ENCODE assay signal across 1 cellular context in the genomic region with DNA sequence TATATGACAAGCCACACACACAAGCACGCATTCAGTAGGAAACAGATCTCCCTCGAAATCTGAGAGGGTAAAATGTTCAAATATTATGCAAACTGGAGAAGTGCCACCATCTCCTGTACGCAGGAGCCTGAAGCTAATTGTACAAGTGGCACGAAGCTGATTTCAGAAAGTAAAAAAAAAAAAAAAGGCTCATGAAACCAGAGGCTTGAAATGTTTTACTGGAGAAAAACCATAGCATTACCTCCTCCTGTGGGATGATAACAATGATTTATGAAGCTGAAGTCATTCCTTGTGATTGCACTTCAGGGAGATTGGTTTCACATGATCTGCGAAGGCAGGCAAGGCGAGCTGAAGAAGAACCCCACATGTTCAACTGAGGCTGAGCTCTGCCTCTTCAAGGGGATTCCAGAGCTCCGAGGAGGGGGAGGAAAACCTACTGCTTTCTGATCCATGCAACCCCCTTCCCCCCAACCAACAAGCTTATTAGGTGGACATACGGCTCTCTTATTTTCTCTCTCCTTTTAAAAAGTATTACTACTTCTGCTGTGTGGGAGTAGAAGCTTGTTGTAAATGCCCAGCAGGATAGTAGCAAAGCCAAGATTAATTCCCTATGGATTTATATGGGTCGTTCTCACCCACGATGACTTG.
TF ChIP-seq lines count a peak whose summit lies in the region.

No MANE protein-coding gene starts in this region.

TF ChIP-seq in HEK293, 187 proteins besides CTCF, POLR2A, EP300 and RAD21 (continued from another document and continues in another):
- TF ChIP-seq, protein P1, sequence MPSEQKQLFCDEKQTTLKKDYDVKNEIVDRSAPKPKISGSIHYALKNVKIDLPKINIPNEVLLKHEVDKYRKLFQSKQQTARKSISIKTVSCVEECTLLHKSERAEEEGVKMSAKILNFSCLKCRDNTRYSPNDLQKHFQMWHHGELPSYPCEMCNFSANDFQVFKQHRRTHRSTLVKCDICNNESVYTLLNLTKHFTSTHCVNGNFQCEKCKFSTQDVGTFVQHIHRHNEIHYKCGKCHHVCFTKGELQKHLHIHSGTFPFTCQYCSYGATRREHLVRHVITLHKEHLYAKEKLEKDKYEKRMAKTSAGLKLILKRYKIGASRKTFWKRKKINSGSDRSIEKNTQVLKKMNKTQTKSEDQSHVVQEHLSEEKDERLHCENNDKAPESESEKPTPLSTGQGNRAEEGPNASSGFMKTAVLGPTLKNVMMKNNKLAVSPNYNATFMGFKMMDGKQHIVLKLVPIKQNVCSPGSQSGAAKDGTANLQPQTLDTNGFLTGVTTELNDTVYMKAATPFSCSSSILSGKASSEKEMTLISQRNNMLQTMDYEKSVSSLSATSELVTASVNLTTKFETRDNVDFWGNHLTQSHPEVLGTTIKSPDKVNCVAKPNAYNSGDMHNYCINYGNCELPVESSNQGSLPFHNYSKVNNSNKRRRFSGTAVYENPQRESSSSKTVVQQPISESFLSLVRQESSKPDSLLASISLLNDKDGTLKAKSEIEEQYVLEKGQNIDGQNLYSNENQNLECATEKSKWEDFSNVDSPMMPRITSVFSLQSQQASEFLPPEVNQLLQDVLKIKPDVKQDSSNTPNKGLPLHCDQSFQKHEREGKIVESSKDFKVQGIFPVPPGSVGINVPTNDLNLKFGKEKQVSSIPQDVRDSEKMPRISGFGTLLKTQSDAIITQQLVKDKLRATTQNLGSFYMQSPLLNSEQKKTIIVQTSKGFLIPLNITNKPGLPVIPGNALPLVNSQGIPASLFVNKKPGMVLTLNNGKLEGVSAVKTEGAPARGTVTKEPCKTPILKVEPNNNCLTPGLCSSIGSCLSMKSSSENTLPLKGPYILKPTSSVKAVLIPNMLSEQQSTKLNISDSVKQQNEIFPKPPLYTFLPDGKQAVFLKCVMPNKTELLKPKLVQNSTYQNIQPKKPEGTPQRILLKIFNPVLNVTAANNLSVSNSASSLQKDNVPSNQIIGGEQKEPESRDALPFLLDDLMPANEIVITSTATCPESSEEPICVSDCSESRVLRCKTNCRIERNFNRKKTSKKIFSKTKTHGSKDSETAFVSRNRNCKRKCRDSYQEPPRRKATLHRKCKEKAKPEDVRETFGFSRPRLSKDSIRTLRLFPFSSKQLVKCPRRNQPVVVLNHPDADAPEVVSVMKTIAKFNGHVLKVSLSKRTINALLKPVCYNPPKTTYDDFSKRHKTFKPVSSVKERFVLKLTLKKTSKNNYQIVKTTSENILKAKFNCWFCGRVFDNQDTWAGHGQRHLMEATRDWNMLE (tag by site-specific recombination; conservative IDR thresholded peaks at IDR 0.05; ENCODE audit: low read depth): no peak
- TF ChIP-seq, protein P2, sequence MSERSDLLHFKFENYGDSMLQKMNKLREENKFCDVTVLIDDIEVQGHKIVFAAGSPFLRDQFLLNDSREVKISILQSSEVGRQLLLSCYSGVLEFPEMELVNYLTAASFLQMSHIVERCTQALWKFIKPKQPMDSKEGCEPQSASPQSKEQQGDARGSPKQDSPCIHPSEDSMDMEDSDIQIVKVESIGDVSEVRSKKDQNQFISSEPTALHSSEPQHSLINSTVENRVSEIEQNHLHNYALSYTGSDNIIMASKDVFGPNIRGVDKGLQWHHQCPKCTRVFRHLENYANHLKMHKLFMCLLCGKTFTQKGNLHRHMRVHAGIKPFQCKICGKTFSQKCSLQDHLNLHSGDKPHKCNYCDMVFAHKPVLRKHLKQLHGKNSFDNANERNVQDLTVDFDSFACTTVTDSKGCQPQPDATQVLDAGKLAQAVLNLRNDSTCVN (tag by site-specific recombination; optimal IDR thresholded peaks at IDR 0.05): no peak
- peak; percentile 91 for TF ChIP-seq ZNF629 (tag by site-specific recombination; IDR thresholded peaks at IDR 0.05)
- no peak for TF ChIP-seq ZNF169 (tag by site-specific recombination; IDR thresholded peaks at IDR 0.05)
- peak; percentile 96 for TF ChIP-seq ZBTB17 (tag by site-specific recombination; IDR thresholded peaks at IDR 0.05)
- TF ChIP-seq ZNF677 (tag by site-specific recombination; IDR thresholded peaks at IDR 0.05): no peak
- TF ChIP-seq, protein P3, sequence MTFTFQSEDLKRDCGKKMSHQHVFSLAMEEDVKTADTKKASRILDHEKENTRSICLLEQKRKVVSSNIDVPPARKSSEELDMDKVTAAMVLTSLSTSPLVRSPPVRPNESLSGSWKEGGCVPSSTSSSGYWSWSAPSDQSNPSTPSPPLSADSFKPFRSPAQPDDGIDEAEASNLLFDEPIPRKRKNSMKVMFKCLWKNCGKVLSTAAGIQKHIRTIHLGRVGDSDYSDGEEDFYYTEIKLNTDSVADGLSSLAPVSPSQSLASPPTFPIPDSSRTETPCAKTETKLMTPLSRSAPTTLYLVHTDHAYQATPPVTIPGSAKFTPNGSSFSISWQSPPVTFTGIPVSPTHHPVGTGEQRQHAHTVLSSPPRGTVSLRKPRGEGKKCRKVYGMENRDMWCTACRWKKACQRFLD (tag by site-specific recombination; IDR thresholded peaks at IDR 0.05): no peak
- no peak for TF ChIP-seq ZNF155 (tag by site-specific recombination; IDR thresholded peaks at IDR 0.05)
- TF ChIP-seq GLI2 (tag by site-specific recombination; IDR thresholded peaks at IDR 0.05; ENCODE audit: borderline replicate concordance, low read depth): peak; percentile 70; the same call in 1 of the 2 replicates
- TF ChIP-seq, protein P4, sequence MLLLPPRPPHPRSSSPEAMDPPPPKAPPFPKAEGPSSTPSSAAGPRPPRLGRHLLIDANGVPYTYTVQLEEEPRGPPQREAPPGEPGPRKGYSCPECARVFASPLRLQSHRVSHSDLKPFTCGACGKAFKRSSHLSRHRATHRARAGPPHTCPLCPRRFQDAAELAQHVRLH (tag by site-specific recombination; IDR thresholded peaks at IDR 0.05): peak; percentile 95
- no peak for TF ChIP-seq ZNF514 (tag by site-specific recombination; IDR thresholded peaks at IDR 0.05)
- TF ChIP-seq ZNF600 (tag by site-specific recombination; IDR thresholded peaks at IDR 0.05): peak; percentile 56; the same call in 1 of the 2 replicates
- no peak for TF ChIP-seq ZNF37A (tag by site-specific recombination; IDR thresholded peaks at IDR 0.05)
- TF ChIP-seq ZNF132 (tag by site-specific recombination; IDR thresholded peaks at IDR 0.05; ENCODE audit: borderline replicate concordance): no peak
- TF ChIP-seq, protein P5, sequence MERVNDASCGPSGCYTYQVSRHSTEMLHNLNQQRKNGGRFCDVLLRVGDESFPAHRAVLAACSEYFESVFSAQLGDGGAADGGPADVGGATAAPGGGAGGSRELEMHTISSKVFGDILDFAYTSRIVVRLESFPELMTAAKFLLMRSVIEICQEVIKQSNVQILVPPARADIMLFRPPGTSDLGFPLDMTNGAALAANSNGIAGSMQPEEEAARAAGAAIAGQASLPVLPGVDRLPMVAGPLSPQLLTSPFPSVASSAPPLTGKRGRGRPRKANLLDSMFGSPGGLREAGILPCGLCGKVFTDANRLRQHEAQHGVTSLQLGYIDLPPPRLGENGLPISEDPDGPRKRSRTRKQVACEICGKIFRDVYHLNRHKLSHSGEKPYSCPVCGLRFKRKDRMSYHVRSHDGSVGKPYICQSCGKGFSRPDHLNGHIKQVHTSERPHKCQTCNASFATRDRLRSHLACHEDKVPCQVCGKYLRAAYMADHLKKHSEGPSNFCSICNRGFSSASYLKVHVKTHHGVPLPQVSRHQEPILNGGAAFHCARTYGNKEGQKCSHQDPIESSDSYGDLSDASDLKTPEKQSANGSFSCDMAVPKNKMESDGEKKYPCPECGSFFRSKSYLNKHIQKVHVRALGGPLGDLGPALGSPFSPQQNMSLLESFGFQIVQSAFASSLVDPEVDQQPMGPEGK (tag by site-specific recombination; IDR thresholded peaks at IDR 0.05): peak; percentile 73
- TF ChIP-seq ZNF792 (tag by site-specific recombination; IDR thresholded peaks at IDR 0.05): no peak
- no peak for TF ChIP-seq ZNF830 (tag by site-specific recombination; IDR thresholded peaks at IDR 0.05; ENCODE audit: low read depth)
- TF ChIP-seq ZIC2 (tag by site-specific recombination; IDR thresholded peaks at IDR 0.05): peak; percentile 69
- no peak for TF ChIP-seq PRDM1 (tag by site-specific recombination; IDR thresholded peaks at IDR 0.05)
- peak; percentile 54 for TF ChIP-seq ZNF341 (tag by site-specific recombination; IDR thresholded peaks at IDR 0.05; ENCODE audit: low read depth)
- peak; percentile 42; the same call in 1 of the 2 replicates for TF ChIP-seq ZNF394 (tag by site-specific recombination; IDR thresholded peaks at IDR 0.05; ENCODE audit: borderline replicate concordance)
- no peak for TF ChIP-seq ZNF548 (tag by site-specific recombination; IDR thresholded peaks at IDR 0.05)
- TF ChIP-seq, protein P6, sequence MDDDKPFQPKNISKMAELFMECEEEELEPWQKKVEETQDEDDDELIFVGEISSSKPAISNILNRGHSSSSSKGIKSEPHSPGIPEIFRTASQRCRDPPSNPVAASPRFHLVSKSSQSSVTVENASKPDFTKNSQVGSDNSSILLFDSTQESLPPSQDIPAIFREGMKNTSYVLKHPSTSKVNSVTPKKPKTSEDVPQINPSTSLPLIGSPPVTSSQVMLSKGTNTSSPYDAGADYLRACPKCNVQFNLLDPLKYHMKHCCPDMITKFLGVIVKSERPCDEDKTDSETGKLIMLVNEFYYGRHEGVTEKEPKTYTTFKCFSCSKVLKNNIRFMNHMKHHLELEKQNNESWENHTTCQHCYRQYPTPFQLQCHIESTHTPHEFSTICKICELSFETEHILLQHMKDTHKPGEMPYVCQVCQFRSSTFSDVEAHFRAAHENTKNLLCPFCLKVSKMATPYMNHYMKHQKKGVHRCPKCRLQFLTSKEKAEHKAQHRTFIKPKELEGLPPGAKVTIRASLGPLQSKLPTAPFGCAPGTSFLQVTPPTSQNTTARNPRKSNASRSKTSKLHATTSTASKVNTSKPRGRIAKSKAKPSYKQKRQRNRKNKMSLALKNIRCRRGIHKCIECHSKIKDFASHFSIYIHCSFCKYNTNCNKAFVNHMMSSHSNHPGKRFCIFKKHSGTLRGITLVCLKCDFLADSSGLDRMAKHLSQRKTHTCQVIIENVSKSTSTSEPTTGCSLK (tag by site-specific recombination; IDR thresholded peaks at IDR 0.05): no peak
- TF ChIP-seq YY1 (tag by site-specific recombination; IDR thresholded peaks at IDR 0.05): no peak
- no peak for TF ChIP-seq ZNF146 (tag by site-specific recombination; IDR thresholded peaks at IDR 0.05)
- TF ChIP-seq ZNF239 (tag by site-specific recombination; IDR thresholded peaks at IDR 0.05): no peak
- TF ChIP-seq MZF1 (tag by site-specific recombination; IDR thresholded peaks at IDR 0.05; ENCODE audit: borderline replicate concordance): peak; percentile 90
- 0 out of 2 replicates have a peak, but pooled peaks have one; percentile 48 for TF ChIP-seq ZNF184 (tag by site-specific recombination; IDR thresholded peaks at IDR 0.05)
- no peak for TF ChIP-seq ZFP41 (tag by site-specific recombination; IDR thresholded peaks at IDR 0.05; ENCODE audit: borderline replicate concordance)
- TF ChIP-seq ZNF596 (tag by site-specific recombination; IDR thresholded peaks at IDR 0.05): no peak
- peak; percentile 54 for TF ChIP-seq GLIS2 (tag by site-specific recombination; IDR thresholded peaks at IDR 0.05)
- TF ChIP-seq, protein P7, sequence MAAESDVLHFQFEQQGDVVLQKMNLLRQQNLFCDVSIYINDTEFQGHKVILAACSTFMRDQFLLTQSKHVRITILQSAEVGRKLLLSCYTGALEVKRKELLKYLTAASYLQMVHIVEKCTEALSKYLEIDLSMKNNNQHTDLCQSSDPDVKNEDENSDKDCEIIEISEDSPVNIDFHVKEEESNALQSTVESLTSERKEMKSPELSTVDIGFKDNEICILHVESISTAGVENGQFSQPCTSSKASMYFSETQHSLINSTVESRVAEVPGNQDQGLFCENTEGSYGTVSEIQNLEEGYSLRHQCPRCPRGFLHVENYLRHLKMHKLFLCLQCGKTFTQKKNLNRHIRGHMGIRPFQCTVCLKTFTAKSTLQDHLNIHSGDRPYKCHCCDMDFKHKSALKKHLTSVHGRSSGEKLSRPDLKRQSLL (tag by site-specific recombination; IDR thresholded peaks at IDR 0.05): peak; percentile 50
- TF ChIP-seq ZNF24 (tag by site-specific recombination; IDR thresholded peaks at IDR 0.05): peak; percentile 93
- no peak for TF ChIP-seq ZNF777 (tag by site-specific recombination; IDR thresholded peaks at IDR 0.05; ENCODE audit: borderline replicate concordance)
- TF ChIP-seq, protein P8, sequence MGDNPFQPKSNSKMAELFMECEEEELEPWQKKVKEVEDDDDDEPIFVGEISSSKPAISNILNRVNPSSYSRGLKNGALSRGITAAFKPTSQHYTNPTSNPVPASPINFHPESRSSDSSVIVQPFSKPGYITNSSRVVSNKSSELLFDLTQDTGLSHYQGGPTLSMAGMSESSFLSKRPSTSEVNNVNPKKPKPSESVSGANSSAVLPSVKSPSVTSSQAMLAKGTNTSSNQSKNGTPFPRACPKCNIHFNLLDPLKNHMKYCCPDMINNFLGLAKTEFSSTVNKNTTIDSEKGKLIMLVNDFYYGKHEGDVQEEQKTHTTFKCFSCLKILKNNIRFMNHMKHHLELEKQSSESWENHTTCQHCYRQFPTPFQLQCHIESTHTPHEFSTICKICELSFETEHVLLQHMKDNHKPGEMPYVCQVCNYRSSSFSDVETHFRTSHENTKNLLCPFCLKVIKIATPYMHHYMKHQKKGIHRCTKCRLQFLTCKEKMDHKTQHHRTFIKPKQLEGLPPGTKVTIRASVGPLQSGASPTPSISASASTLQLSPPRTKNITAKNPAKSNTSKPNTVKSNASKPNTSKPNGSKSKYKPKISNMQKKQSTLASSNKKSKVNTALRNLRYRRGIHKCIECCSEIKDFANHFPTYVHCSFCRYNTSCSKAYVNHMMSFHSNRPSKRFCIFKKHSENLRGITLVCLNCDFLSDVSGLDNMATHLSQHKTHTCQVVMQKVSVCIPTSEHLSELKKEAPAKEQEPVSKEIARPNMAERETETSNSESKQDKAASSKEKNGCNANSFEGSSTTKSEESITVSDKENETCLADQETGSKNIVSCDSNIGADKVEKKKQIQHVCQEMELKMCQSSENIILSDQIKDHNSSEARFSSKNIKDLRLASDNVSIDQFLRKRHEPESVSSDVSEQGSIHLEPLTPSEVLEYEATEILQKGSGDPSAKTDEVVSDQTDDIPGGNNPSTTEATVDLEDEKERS (tag by site-specific recombination; IDR thresholded peaks at IDR 0.05): no peak
- TF ChIP-seq ZNF423 (tag by site-specific recombination; IDR thresholded peaks at IDR 0.05): peak; percentile 33; the same call in 1 of the 2 replicates
- TF ChIP-seq ZNF776 (tag by site-specific recombination; IDR thresholded peaks at IDR 0.05; ENCODE audit: borderline replicate concordance): no peak
- TF ChIP-seq, protein P9, sequence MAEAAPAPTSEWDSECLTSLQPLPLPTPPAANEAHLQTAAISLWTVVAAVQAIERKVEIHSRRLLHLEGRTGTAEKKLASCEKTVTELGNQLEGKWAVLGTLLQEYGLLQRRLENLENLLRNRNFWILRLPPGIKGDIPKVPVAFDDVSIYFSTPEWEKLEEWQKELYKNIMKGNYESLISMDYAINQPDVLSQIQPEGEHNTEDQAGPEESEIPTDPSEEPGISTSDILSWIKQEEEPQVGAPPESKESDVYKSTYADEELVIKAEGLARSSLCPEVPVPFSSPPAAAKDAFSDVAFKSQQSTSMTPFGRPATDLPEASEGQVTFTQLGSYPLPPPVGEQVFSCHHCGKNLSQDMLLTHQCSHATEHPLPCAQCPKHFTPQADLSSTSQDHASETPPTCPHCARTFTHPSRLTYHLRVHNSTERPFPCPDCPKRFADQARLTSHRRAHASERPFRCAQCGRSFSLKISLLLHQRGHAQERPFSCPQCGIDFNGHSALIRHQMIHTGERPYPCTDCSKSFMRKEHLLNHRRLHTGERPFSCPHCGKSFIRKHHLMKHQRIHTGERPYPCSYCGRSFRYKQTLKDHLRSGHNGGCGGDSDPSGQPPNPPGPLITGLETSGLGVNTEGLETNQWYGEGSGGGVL (tag by site-specific recombination; IDR thresholded peaks at IDR 0.05): peak; percentile 77
- TF ChIP-seq ZNF223 (tag by site-specific recombination; IDR thresholded peaks at IDR 0.05): no peak
